Comparison of ENCODE assay signal across 20 cellular contexts in the genomic region with DNA sequence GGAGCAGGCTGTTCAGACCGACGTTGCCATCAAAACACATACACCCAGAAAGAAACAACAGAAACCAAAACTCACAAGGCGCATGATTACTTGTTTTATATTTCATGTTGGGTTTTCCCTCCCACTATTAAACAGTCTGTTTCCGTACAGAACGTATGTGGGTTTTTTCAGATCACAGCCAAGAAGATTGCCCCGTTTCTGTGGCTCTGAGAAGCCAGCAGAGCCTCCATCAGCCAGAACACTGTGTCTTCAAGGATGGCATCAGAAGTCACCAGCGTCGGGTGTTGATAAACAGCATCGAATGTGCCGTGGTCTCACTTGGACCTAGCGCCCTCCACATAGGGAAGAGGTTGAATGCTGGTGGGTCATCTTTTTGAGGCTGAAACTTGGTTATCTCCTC. TPM values are rescaled to one million over a fixed set of nuclear protein-coding genes. Genes with fewer than 3 reads are reported as not detected.
DNase-seq lines count a peak whose midpoint lies in the region; ATAC-seq, FAIRE-seq and TF ChIP-seq lines count a peak whose summit lies in the region.
"Had no signal": no experiment of that assay in that cellular context is flagged by ENCODE, and none has a peak within 500 bp of the region (broad histone marks: within the 10 kb centered on the region; RNA-seq: fewer than 3 reads in every experiment).

No MANE protein-coding gene starts in this region.

- peak overlapping the region; percentile 31 to 60 (median 38) for H3K27ac ChIP-seq in Peyer's patch
- H3K27ac ChIP-seq: neural progenitor cell, SJCRH30 had no signal

- intact Hi-C loops in natural killer cell (cut with micrococcal nuclease), result loop anchor here (5.0 to 10.0 kb wide), 2 partner anchors 46 to 1121 kb away; a partner anchor contains a TSS

- no peaks in the 10 kb centered on the region for H3K27me3 ChIP-seq in Peyer's patch
- H3K27me3 ChIP-seq: neural progenitor cell, SJCRH30 had no signal

- no peaks in the 10 kb centered on the region for H3K27me3 Mint-ChIP-seq in activated T-cell treated with anti-CD3 and anti-CD28 coated beads, Interleukin-2, amount 50 U/mL, for 4 hours (ENCODE audit: low read depth)
- H3K27me3 Mint-ChIP-seq in activated naive CD8-positive, alpha-beta T cell treated with anti-CD3 and anti-CD28 coated beads, Interleukin-2, amount 10 ng/mL, durations not matched to agents 7 days and 5 days, result no peaks in the 10 kb centered on the region
- H3K27me3 Mint-ChIP-seq in natural killer cell (ENCODE audit: low read depth in 2 of 2), result no peaks in the 10 kb centered on the region
- H3K27me3 Mint-ChIP-seq: brain had no signal

- H3K9me3 Mint-ChIP-seq in activated T-cell treated with anti-CD3 and anti-CD28 coated beads, Interleukin-2, amount 50 U/mL, for 4 hours, result no peaks in the 10 kb centered on the region
- H3K9me3 Mint-ChIP-seq in activated naive CD8-positive, alpha-beta T cell treated with anti-CD3 and anti-CD28 coated beads, Interleukin-2, amount 10 ng/mL, durations not matched to agents 7 days and 5 days, result no peaks in the 10 kb centered on the region
- no peaks in the 10 kb centered on the region for H3K9me3 Mint-ChIP-seq in natural killer cell
- H3K9me3 Mint-ChIP-seq: H9, neural progenitor cell had no signal

- peak overlapping the region; percentile 66 for H3K4me3 Mint-ChIP-seq in activated T-cell treated with anti-CD3 and anti-CD28 coated beads, Interleukin-2, amount 50 U/mL, for 4 hours
- H3K4me3 Mint-ChIP-seq in activated naive CD8-positive, alpha-beta T cell treated with anti-CD3 and anti-CD28 coated beads, Interleukin-2, amount 10 ng/mL, durations not matched to agents 7 days and 5 days, result no peak overlapping the region
- peak overlapping the region; percentile 82 for H3K4me3 Mint-ChIP-seq in natural killer cell
- H3K4me3 Mint-ChIP-seq: brain, H9, neural progenitor cell had no signal

- H3K27ac Mint-ChIP-seq in activated naive CD8-positive, alpha-beta T cell treated with anti-CD3 and anti-CD28 coated beads, Interleukin-2, amount 10 ng/mL, durations not matched to agents 7 days and 5 days, result peak overlapping the region; percentile 64
- peak overlapping the region; percentile 90 to 97 for H3K27ac Mint-ChIP-seq in natural killer cell
- H3K27ac Mint-ChIP-seq: H9, neural progenitor cell had no signal

- peak; percentile 15 to 44 for ATAC-seq in activated T-cell treated with anti-CD3 and anti-CD28 coated beads, Interleukin-2, amount 50 U/mL, for 4 hours
- ATAC-seq in activated naive CD8-positive, alpha-beta T cell treated with anti-CD3 and anti-CD28 coated beads, Interleukin-2, amount 10 ng/mL, durations not matched to agents 7 days and 5 days (ENCODE audit: low read depth), result no peak
- peak; percentile 13 to 42 (median 37) for ATAC-seq in natural killer cell
- ATAC-seq in GM18858 (IDR thresholded peaks at IDR 0.05; ENCODE audit: unreplicated experiment), result no peak
- ATAC-seq in GM19035 (IDR thresholded peaks at IDR 0.05; ENCODE audit: unreplicated experiment), result no peak
- ATAC-seq: esophagus mucosa had no signal

- peaks cover 0 to 15% (median 4%) of the 10 kb centered on the region in 4 donors for H3K4me1 ChIP-seq in Peyer's patch

- H3K36me3 Mint-ChIP-seq in activated T-cell treated with anti-CD3 and anti-CD28 coated beads, Interleukin-2, amount 50 U/mL, for 4 hours (ENCODE audit: insufficient read depth), result peaks cover 26% of the 10 kb centered on the region
- H3K36me3 Mint-ChIP-seq in activated naive CD8-positive, alpha-beta T cell treated with anti-CD3 and anti-CD28 coated beads, Interleukin-2, amount 10 ng/mL, durations not matched to agents 7 days and 5 days, result peaks cover 25% of the 10 kb centered on the region
- peaks cover 8% of the 10 kb centered on the region for H3K36me3 Mint-ChIP-seq in natural killer cell

- no peak for TF ChIP-seq CTCF in Peyer's patch (IDR thresholded peaks at IDR 0.05)
- TF ChIP-seq CTCF in natural killer cell (IDR thresholded peaks at IDR 0.05), result no peak

- TF ChIP-seq POLR2A in Peyer's patch (IDR thresholded peaks at IDR 0.05), result no peak

- POLR2A ChIA-PET in activated naive CD8-positive, alpha-beta T cell treated with anti-CD3 and anti-CD28 coated beads, Interleukin-2, amount 10 ng/mL, durations not matched to agents 7 days and 5 days (lab: Charles Lee), result interaction anchor here (0.6 to 1.3 kb wide), 2 partner anchors 22 to 59 kb away, joined by 6 read pairs; no protein-coding TSS in a partner anchor

- no peak for FAIRE-seq in frontal cortex (lab: Jason Lieb, UNC)
- FAIRE-seq: urothelium cell line had no signal

- H3K36me3 ChIP-seq in Peyer's patch, result peaks cover 0 to 66% (median 0%) of the 10 kb centered on the region in 3 donors
- H3K36me3 ChIP-seq: neural progenitor cell had no signal

- DNase-seq in activated T-cell treated with anti-CD3 and anti-CD28 coated beads, Interleukin-2, amount 50 U/mL, for 4 hours, result no peak
- DNase-seq in activated T-cell treated with anti-CD3 and anti-CD28 coated beads, Interleukin-2, amount 50 U/mL, for 1 hour, result no peak
- DNase-seq in Peyer's patch, result peak in 1 of 3 donors; percentile 46
- no peak for DNase-seq in activated naive CD8-positive, alpha-beta T cell treated with anti-CD3 and anti-CD28 coated beads, Interleukin-2, amount 10 ng/mL, durations not matched to agents 7 days and 5 days
- DNase-seq in natural killer cell, result no peak
- DNase-seq in frontal cortex (ENCODE audit: low spot score in 2 of 2), result no peak
- DNase-seq: activated CD4-positive, alpha-beta T cell treated with anti-CD3 and anti-CD28 coated beads for 1 hour; DND-41; H9; KBM-7; NCI-H2081; NCI-H526; SJCRH30; T-helper 9 cell had no signal

- H3K4me1 Mint-ChIP-seq in activated T-cell treated with anti-CD3 and anti-CD28 coated beads, Interleukin-2, amount 50 U/mL, for 4 hours (ENCODE audit: low read depth), result peaks cover 40% of the 10 kb centered on the region
- H3K4me1 Mint-ChIP-seq in activated naive CD8-positive, alpha-beta T cell treated with anti-CD3 and anti-CD28 coated beads, Interleukin-2, amount 10 ng/mL, durations not matched to agents 7 days and 5 days, result peaks cover 25% of the 10 kb centered on the region
- peaks cover 33 to 47% of the 10 kb centered on the region in 2 donors for H3K4me1 Mint-ChIP-seq in natural killer cell

- no peak overlapping the region for H3K4me3 ChIP-seq in Peyer's patch
- H3K4me3 ChIP-seq: neural progenitor cell, SJCRH30 had no signal

- no peaks in the 10 kb centered on the region for H3K9me3 ChIP-seq in Peyer's patch
- H3K9me3 ChIP-seq: SJCRH30 had no signal

RNA-seq across cellular contexts. Expression of a gene that starts 42.8 kb away (rescaled TPM):
- 10 to 100 TPM; 24.1 to 31.3 (median 29.8) TPM for total RNA-seq in activated T-cell treated with anti-CD3 and anti-CD28 coated beads, Interleukin-2, amount 50 U/mL, for 4 hours
- total RNA-seq in Peyer's patch (1 to 10 TPM in 3 of 4 donors, under 1 TPM in 1; 0.95 to 8.3 (median 3.3) TPM), natural killer cell (10 to 100 TPM; 57.6 to 91.7 (median 88.3) TPM), frontal cortex (0.82 TPM)
- 100 to 1,000 TPM; 102 to 104 TPM for total RNA-seq in activated naive CD8-positive, alpha-beta T cell treated with anti-CD3 and anti-CD28 coated beads, Interleukin-2, amount 10 ng/mL, durations not matched to agents 7 days and 5 days

RNA-seq across cellular contexts. Expression of a gene that starts 56.0 kb away (rescaled TPM):
- not detected for total RNA-seq in activated T-cell treated with anti-CD3 and anti-CD28 coated beads, Interleukin-2, amount 50 U/mL, for 4 hours
- total RNA-seq in Peyer's patch (1 to 10 TPM; 1.3 to 3.3 (median 2.4) TPM), natural killer cell (under 1 TPM; 0.28 to 0.59 (median 0.34) TPM), frontal cortex (6.1 TPM)
- total RNA-seq in activated naive CD8-positive, alpha-beta T cell treated with anti-CD3 and anti-CD28 coated beads, Interleukin-2, amount 10 ng/mL, durations not matched to agents 7 days and 5 days, result under 1 TPM; 0.42 to 0.65 TPM

Comparison
In these comparisons a context has a peak if more than half of its experiments do, and no peak if none do; other contexts are left out.
1. ATAC-seq: peak in activated T-cell treated with anti-CD3 and anti-CD28 coated beads, Interleukin-2, amount 50 U/mL, for 4 hours (2 of 2) and natural killer cell (3 of 3); none in activated naive CD8-positive, alpha-beta T cell treated with anti-CD3 and anti-CD28 coated beads, Interleukin-2, amount 10 ng/mL, durations not matched to agents 7 days and 5 days (single experiment), GM18858 (single experiment) and GM19035 (single experiment).